ENCODE assay signal across 13 cellular contexts in the genomic region with DNA sequence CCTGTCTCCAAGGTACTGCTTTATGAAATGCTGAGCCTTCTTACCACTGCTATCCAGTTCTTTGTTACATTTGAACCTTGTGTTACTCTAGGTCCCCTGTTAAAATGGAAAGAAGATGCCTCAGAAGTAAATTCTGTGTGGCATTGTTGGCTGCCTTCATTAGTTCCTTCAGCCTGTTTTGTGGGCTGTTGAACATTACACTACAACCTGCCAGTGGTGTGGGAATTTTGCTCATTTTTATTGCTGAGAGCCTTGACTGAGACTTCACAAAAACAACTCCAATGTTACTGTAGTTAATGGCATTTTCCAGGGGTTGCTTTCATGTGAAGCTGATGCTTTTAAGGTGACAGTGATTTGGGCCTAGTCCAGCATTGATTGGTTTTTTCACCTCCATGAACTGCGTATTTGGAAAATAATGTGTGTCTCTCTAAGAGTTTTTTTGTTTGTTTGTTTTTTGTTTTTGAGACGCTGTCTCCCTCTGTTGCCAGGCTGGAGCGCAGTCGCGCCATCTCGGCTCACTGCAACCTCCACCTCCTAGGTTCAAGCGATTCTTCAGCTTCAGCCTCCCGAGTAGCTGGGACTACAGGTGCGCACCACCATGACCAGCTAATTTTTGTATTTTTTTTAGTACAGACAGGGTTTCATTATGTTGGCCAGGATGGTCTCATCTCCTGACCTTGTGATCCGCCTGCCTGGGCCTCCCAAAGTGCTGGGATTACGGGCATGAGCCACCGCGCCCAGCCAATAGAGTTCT. TPM values are rescaled to one million over a fixed set of nuclear protein-coding genes. Genes with fewer than 3 reads are reported as not detected.
DNase-seq lines count a peak whose midpoint lies in the region; ATAC-seq lines count a peak whose summit lies in the region.
"Had no signal": no experiment of that assay in that cellular context is flagged by ENCODE, and none has a peak within 500 bp of the region (broad histone marks: within the 10 kb centered on the region; RNA-seq: fewer than 3 reads in every experiment).

No MANE protein-coding gene starts in this region.

- no peak overlapping the region for H3K4ac ChIP-seq in mesenchymal stem cell (ENCODE audit: low read depth in 1 of 2, low read length in 2 of 2)

- H3K79me1 ChIP-seq in mesenchymal stem cell (replicated peaks; ENCODE audit: low read length, poor library complexity, severe bottlenecking) = no peaks in the 10 kb centered on the region

- no peak overlapping the region for H2BK12ac ChIP-seq in mesenchymal stem cell (ENCODE audit: low read length in 2 of 2)

- no peak overlapping the region for H2AK5ac ChIP-seq in mesenchymal stem cell (ENCODE audit: low read length, severe bottlenecking)

- H3K4me1 Mint-ChIP-seq in stimulated activated naive CD8-positive, alpha-beta T cell treated with anti-CD3 and anti-CD28 coated beads, Interleukin-15, Interleukin-2, amounts not matched to agents 100 ng/mL and 50 ng/mL, for 24 hours (ENCODE audit: low read depth) = peaks cover 50% of the 10 kb centered on the region
- peaks cover 36% of the 10 kb centered on the region for H3K4me1 Mint-ChIP-seq in stimulated activated naive CD8-positive, alpha-beta T cell treated with anti-CD3 and anti-CD28 coated beads, Interleukin-15, amount 100 ng/mL, for 72 hours
- peaks cover 37% of the 10 kb centered on the region for H3K4me1 Mint-ChIP-seq in activated naive CD8-positive, alpha-beta T cell treated with anti-CD3 and anti-CD28 coated beads for 36 hours

- peak overlapping the region; percentile 100 for H3K9ac ChIP-seq in mesenchymal stem cell (ENCODE audit: low read length)

- no peak for ATAC-seq in stimulated activated naive CD8-positive, alpha-beta T cell treated with anti-CD3 and anti-CD28 coated beads, Interleukin-15, amount 100 ng/mL, for 72 hours
- no peak for ATAC-seq in GM18909 (IDR thresholded peaks at IDR 0.05; ENCODE audit: poor library complexity, unreplicated experiment)
- ATAC-seq: foreskin keratinocyte, pancreas had no signal

- H4K8ac ChIP-seq in mesenchymal stem cell (ENCODE audit: low read length) = no peak overlapping the region

- peaks cover 13% of the 10 kb centered on the region for H3K4me1 ChIP-seq in mesenchymal stem cell (ENCODE audit: control insufficient read depth, insufficient read depth, low read depth, low read length)

- no peaks in the 10 kb centered on the region for H3K9me3 ChIP-seq in mesenchymal stem cell (ENCODE audit: control insufficient read depth, low read length)
- H3K9me3 ChIP-seq: left ventricle myocardium inferior, pancreas, transverse colon had no signal

- H3K23ac ChIP-seq in mesenchymal stem cell (ENCODE audit: low read length in 2 of 2) = no peak overlapping the region

- peaks cover 4 to 9% of the 10 kb centered on the region in 2 experiments for H3K36me3 ChIP-seq in mesenchymal stem cell (ENCODE audit: control insufficient read depth in 1 of 2, insufficient read depth in 2 of 2, low read depth in 1 of 2, low read length in 2 of 2)
- H3K36me3 ChIP-seq: left ventricle myocardium inferior, pancreas, transverse colon had no signal

- DNase-seq in stimulated activated naive CD8-positive, alpha-beta T cell treated with anti-CD3 and anti-CD28 coated beads, Interleukin-15, amount 100 ng/mL, for 72 hours = no peak
- DNase-seq in activated naive CD8-positive, alpha-beta T cell treated with anti-CD3 and anti-CD28 coated beads for 36 hours = no peak
- peak; percentile 42 for DNase-seq in mesenchymal stem cell
- no peak for DNase-seq in stimulated activated CD4-positive, alpha-beta T cell treated with anti-CD3 and anti-CD28 coated beads, Interleukin-4, amount 100 ng/mL, for 1 hour
- DNase-seq in NCI-H510A treated with DMSO at 0.1 percent for 48 hours (lab: John Stamatoyannopoulos, UW) = no peak
- no peak for DNase-seq in NCI-H1930 (lab: John Stamatoyannopoulos, UW)
- DNase-seq: C1 segment of cervical spinal cord, foreskin keratinocyte, left ventricle myocardium inferior, pancreas, transverse colon had no signal

- 94% methylated on average over 13 of the region's 13 CpGs for WGBS in mesenchymal stem cell

- no peak overlapping the region for H2BK5ac ChIP-seq in mesenchymal stem cell (ENCODE audit: low read depth, low read length, poor library complexity, severe bottlenecking)

- peak overlapping the region; percentile 29 for H3K27ac ChIP-seq in mesenchymal stem cell (ENCODE audit: low read length, poor library complexity, severe bottlenecking)
- H3K27ac ChIP-seq: foreskin keratinocyte had no signal

- peak overlapping the region in 1 of 2 experiments; percentile 5 for H3K4me3 ChIP-seq in mesenchymal stem cell (ENCODE audit: insufficient read depth in 1 of 2, low read depth in 1 of 2, low read length in 2 of 2)
- H3K4me3 ChIP-seq: left ventricle myocardium inferior, transverse colon had no signal

- no peak overlapping the region for H3K4me2 ChIP-seq in mesenchymal stem cell (ENCODE audit: low read length, poor library complexity, severe bottlenecking)

- H2BK15ac ChIP-seq in mesenchymal stem cell (ENCODE audit: low read depth, poor library complexity, severe bottlenecking) = no peak overlapping the region

- H3K27me3 ChIP-seq in mesenchymal stem cell (ENCODE audit: control insufficient read depth in 1 of 2, insufficient read depth in 1 of 2, low read length in 2 of 2) = no peaks in the 10 kb centered on the region
- H3K27me3 ChIP-seq: foreskin keratinocyte, pancreas, transverse colon had no signal

- H3K9me3 Mint-ChIP-seq in stimulated activated naive CD8-positive, alpha-beta T cell treated with anti-CD3 and anti-CD28 coated beads, Interleukin-15, Interleukin-2, amounts not matched to agents 100 ng/mL and 50 ng/mL, for 24 hours = no peaks in the 10 kb centered on the region
- H3K9me3 Mint-ChIP-seq in stimulated activated naive CD8-positive, alpha-beta T cell treated with anti-CD3 and anti-CD28 coated beads, Interleukin-15, amount 100 ng/mL, for 72 hours = no peaks in the 10 kb centered on the region
- no peaks in the 10 kb centered on the region for H3K9me3 Mint-ChIP-seq in activated naive CD8-positive, alpha-beta T cell treated with anti-CD3 and anti-CD28 coated beads for 36 hours

- peaks cover 7% of the 10 kb centered on the region for H3K36me3 Mint-ChIP-seq in stimulated activated naive CD8-positive, alpha-beta T cell treated with anti-CD3 and anti-CD28 coated beads, Interleukin-15, Interleukin-2, amounts not matched to agents 100 ng/mL and 50 ng/mL, for 24 hours (ENCODE audit: low read depth)
- peaks cover 15% of the 10 kb centered on the region for H3K36me3 Mint-ChIP-seq in activated naive CD8-positive, alpha-beta T cell treated with anti-CD3 and anti-CD28 coated beads for 36 hours

- no peak overlapping the region for H2AFZ ChIP-seq in mesenchymal stem cell (ENCODE audit: low read depth, low read length)

- no peak overlapping the region for H3K18ac ChIP-seq in mesenchymal stem cell (ENCODE audit: low read depth in 1 of 2, low read length in 2 of 2)

- no peak overlapping the region for H3K27ac Mint-ChIP-seq in stimulated activated naive CD8-positive, alpha-beta T cell treated with anti-CD3 and anti-CD28 coated beads, Interleukin-15, Interleukin-2, amounts not matched to agents 100 ng/mL and 50 ng/mL, for 24 hours
- H3K27ac Mint-ChIP-seq in stimulated activated naive CD8-positive, alpha-beta T cell treated with anti-CD3 and anti-CD28 coated beads, Interleukin-15, amount 100 ng/mL, for 72 hours = peak overlapping the region in 1 of 2 donors; percentile 88
- H3K27ac Mint-ChIP-seq in activated naive CD8-positive, alpha-beta T cell treated with anti-CD3 and anti-CD28 coated beads for 36 hours = peak overlapping the region; percentile 45

- H3K14ac ChIP-seq in mesenchymal stem cell (ENCODE audit: low read length in 2 of 2) = no peak overlapping the region

- H2BK120ac ChIP-seq in mesenchymal stem cell (ENCODE audit: low read depth, low read length) = no peak overlapping the region

- H3K4me3 Mint-ChIP-seq in stimulated activated naive CD8-positive, alpha-beta T cell treated with anti-CD3 and anti-CD28 coated beads, Interleukin-15, Interleukin-2, amounts not matched to agents 100 ng/mL and 50 ng/mL, for 24 hours = peak overlapping the region; percentile 30
- H3K4me3 Mint-ChIP-seq in stimulated activated naive CD8-positive, alpha-beta T cell treated with anti-CD3 and anti-CD28 coated beads, Interleukin-15, amount 100 ng/mL, for 72 hours = no peak overlapping the region
- H3K4me3 Mint-ChIP-seq in activated naive CD8-positive, alpha-beta T cell treated with anti-CD3 and anti-CD28 coated beads for 36 hours = no peak overlapping the region

- H3K27me3 Mint-ChIP-seq in stimulated activated naive CD8-positive, alpha-beta T cell treated with anti-CD3 and anti-CD28 coated beads, Interleukin-15, Interleukin-2, amounts not matched to agents 100 ng/mL and 50 ng/mL, for 24 hours = no peaks in the 10 kb centered on the region
- no peaks in the 10 kb centered on the region for H3K27me3 Mint-ChIP-seq in stimulated activated naive CD8-positive, alpha-beta T cell treated with anti-CD3 and anti-CD28 coated beads, Interleukin-15, amount 100 ng/mL, for 72 hours
- H3K27me3 Mint-ChIP-seq in activated naive CD8-positive, alpha-beta T cell treated with anti-CD3 and anti-CD28 coated beads for 36 hours = peaks cover 4% of the 10 kb centered on the region

- no peak overlapping the region for H4K91ac ChIP-seq in mesenchymal stem cell (ENCODE audit: low read length)

RNA-seq across cellular contexts. Expression of a gene that starts 4.3 kb away (rescaled TPM):
- 10 to 100 TPM; 52.6 to 53.5 TPM for total RNA-seq in activated naive CD8-positive, alpha-beta T cell treated with anti-CD3 and anti-CD28 coated beads for 36 hours
- 52.4 TPM for polyA plus RNA-seq in mesenchymal stem cell (2013, experiment 1 of 2)
- polyA plus RNA-seq in mesenchymal stem cell (2013, experiment 2 of 2) = 53.5 TPM

RNA-seq across cellular contexts. Expression of a gene that starts 51.8 kb away (rescaled TPM):
- total RNA-seq in activated naive CD8-positive, alpha-beta T cell treated with anti-CD3 and anti-CD28 coated beads for 36 hours = 10 to 100 TPM; 31.8 to 32.2 TPM
- polyA plus RNA-seq in mesenchymal stem cell (2013, experiment 1 of 2) = 25.7 TPM
- 25.2 TPM for polyA plus RNA-seq in mesenchymal stem cell (2013, experiment 2 of 2)
